Comparison of ENCODE assay signal across 19 cellular contexts in the genomic region with DNA sequence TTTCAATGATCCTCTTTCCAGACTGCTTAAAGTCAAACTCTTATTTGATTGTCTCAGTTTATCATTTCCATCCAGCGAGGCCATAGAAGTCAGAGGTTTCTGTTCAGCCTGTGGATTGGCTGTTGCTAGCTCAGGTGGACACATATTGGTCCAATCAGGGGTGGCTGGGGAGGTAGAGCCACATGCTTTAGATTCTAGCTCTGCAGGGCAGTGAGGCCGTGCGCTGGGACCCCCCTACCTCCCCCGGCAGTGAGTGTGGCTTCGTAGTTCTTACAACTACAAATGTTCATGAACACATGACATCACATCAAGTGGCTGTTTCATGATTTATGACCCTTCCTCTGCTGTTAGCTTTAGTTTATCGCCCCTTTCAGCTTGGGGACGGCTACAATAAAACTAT. TPM values are rescaled to one million over a fixed set of nuclear protein-coding genes. Genes with fewer than 3 reads are reported as not detected.
"Had no signal": no experiment of that assay in that cellular context is flagged by ENCODE, and none has a peak within 500 bp of the region (broad histone marks: within the 10 kb centered on the region; RNA-seq: fewer than 3 reads in every experiment).

No MANE protein-coding gene starts in this region.

- H3K27me3 ChIP-seq: ascending aorta, colonic mucosa, dorsolateral prefrontal cortex, vagina had no signal

- H3K9me3 ChIP-seq: ascending aorta, colonic mucosa, esophagus muscularis mucosa, thoracic aorta, vagina had no signal

- H3K27ac ChIP-seq: ascending aorta, colonic mucosa, esophagus muscularis mucosa, thoracic aorta, vagina, WERI-Rb-1 had no signal

- H3K36me3 ChIP-seq: ascending aorta, colonic mucosa, esophagus muscularis mucosa, thoracic aorta, vagina, WERI-Rb-1 had no signal

- ATAC-seq: activated CD8-positive, alpha-beta T cell treated with anti-CD3 and anti-CD28 coated beads, Interleukin-2, amount 10 ng/mL, durations not matched to agents 7 days and 5 days had no signal

- H3K4me3 ChIP-seq: ascending aorta, colonic mucosa, dorsolateral prefrontal cortex, esophagus muscularis mucosa, thoracic aorta, vagina had no signal

- DNase-seq: activated CD4-positive, alpha-beta T cell treated with anti-CD3 and anti-CD28 coated beads for 1 hour; activated CD4-positive, alpha-beta T cell treated with anti-CD3 and anti-CD28 coated beads, Interleukin-2, amount 50 U/mL, for 1 hour; activated CD8-positive, alpha-beta T cell treated with anti-CD3 and anti-CD28 coated beads, Interleukin-2, amount 10 ng/mL, durations not matched to agents 7 days and 5 days; activated gamma-delta T cell treated with Interleukin-2 at 50 U/mL for 16 hours; colonic mucosa; dorsolateral prefrontal cortex; islet precursor cell; left cardiac atrium; occipital lobe; posterior cingulate gyrus; stimulated activated CD4-positive, alpha-beta T cell treated with anti-CD3 and anti-CD28 coated beads, Interleukin-4, amount 100 ng/mL, for 1 hour; stimulated activated naive CD4-positive, alpha-beta T cell; WERI-Rb-1 had no signal

- H3K4me1 ChIP-seq: ascending aorta, colonic mucosa, vagina had no signal

- FAIRE-seq: frontal cortex had no signal

RNA-seq across cellular contexts. Expression of gene APOD, which starts 18.0 kb away (rescaled TPM):
- total RNA-seq: activated CD8-positive, alpha-beta T cell treated with anti-CD3 and anti-CD28 coated beads, Interleukin-2, amount 10 ng/mL, durations not matched to agents 7 days and 5 days; mononuclear cell had no signal
